1 cellular context compared by ENCODE assay signal in the genomic region with DNA sequence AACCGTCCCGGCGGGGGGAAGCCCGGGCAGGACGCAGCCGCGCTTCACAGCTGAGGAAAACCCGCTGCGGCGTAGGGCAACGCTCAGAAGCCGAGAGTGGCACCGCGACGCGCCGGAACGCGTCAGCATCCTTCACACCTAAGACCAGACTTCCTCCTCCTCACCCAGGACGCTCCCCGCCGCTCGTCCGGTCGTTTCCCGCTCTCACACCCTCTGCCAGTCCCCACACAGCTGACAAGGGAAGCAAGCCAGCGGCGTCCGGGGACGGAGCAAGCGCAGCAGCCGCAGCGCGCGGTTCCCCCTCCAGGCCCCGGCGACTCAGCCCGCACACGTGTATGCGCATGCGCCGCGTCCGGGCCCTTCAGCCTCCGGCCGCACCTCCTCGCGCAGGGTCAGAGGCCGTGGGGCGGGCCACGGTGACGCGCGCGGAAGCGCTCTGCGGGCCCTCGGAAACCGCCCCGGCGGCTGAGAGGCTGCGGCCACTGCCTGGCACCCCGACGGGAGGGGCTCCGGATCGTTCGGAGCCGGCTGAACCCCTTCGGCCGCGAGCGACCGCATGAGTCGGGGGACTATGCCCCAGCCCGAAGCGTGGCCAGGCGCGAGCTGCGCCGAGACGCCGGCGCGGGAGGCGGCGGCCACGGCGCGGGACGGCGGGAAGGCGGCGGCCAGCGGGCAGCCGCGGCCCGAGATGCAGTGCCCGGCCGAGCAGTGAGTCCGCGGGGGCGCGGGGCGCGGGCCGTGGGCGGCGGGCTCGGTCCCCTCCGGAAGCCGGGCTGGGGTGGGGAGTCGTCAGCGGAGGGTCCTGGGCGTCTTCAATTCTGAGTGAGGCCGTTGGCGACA.
TF ChIP-seq lines count a peak whose summit lies in the region.

Gene OTULIN, plus strand, starts transcription at position 449 of the 840 bp plus-strand sequence. Its CDS starts 108 bp downstream, at position 557.

TF ChIP-seq in K562, 482 proteins besides CTCF, POLR2A, EP300 and RAD21 (continued from another document and continues in another):
- TF ChIP-seq TBL1XR1 (IDR thresholded peaks at IDR 0.05; ENCODE audit: low read length in 2 of 2) (peak in 1 of 2 experiments; percentile 54; a peak in 2 of 4 replicates), ZNF197 (CRISPR knock-in tag; IDR thresholded peaks at IDR 0.05; ENCODE audit: low read depth) (no peak; the same call in 1 of the 2 replicates), THAP7 (CRISPR knock-in tag; IDR thresholded peaks at IDR 0.05) (0 out of 2 replicates have a peak, but pooled peaks have one; percentile 70), MTA2 (IDR thresholded peaks at IDR 0.05; ENCODE audit: low read depth) (no peak), NCOA1 (IDR thresholded peaks at IDR 0.05; ENCODE audit: low read depth) (no peak), ZBTB1 (CRISPR knock-in tag; IDR thresholded peaks at IDR 0.05; ENCODE audit: borderline replicate concordance, low read depth) (peak; percentile 60; the same call in 1 of the 2 replicates), PHF8 (IDR thresholded peaks at IDR 0.05; ENCODE audit: borderline replicate concordance, low read length) (peak; percentile 94), HNRNPL (IDR thresholded peaks at IDR 0.05; ENCODE audit: low read depth, low read length) (peak; percentile 53; the same call in 1 of the 2 replicates), KLF16 (IDR thresholded peaks at IDR 0.05) (no peak), RUNX1 (IDR thresholded peaks at IDR 0.05; ENCODE audit: low read depth) (no peak), RBM14 (IDR thresholded peaks at IDR 0.05; ENCODE audit: borderline replicate concordance, insufficient read depth, low read depth, low read length) (no peak), NUFIP1 (IDR thresholded peaks at IDR 0.05; ENCODE audit: partially characterized antibody) (no peak), HOMEZ (CRISPR knock-in tag; IDR thresholded peaks at IDR 0.05) (no peak), ID3 (CRISPR knock-in tag; IDR thresholded peaks at IDR 0.05) (no peak), ID3 (tag; IDR thresholded peaks at IDR 0.05) (0 out of 2 replicates have a peak, but pooled peaks have one; percentile 19), ZNF253 (CRISPR knock-in tag; conservative IDR thresholded peaks at IDR 0.05) (no peak), ZSCAN32 (CRISPR knock-in tag; IDR thresholded peaks at IDR 0.05) (no peak), ZNF507 (tag; conservative IDR thresholded peaks at IDR 0.05) (no peak), XRCC3 (IDR thresholded peaks at IDR 0.05) (no peak), NCOA6 (IDR thresholded peaks at IDR 0.05) (0 out of 2 replicates have a peak, but pooled peaks have one; percentile 34), DDX20 (tag; IDR thresholded peaks at IDR 0.05; ENCODE audit: low read depth) (no peak), ZNF785 (CRISPR knock-in tag; IDR thresholded peaks at IDR 0.05) (no peak), MTA3 (IDR thresholded peaks at IDR 0.05; ENCODE audit: borderline replicate concordance) (peak; percentile 75; the same call in 1 of the 2 replicates), MITF (IDR thresholded peaks at IDR 0.05) (no peak; the same call in 1 of the 2 replicates), MAFK (IDR thresholded peaks at IDR 0.05; ENCODE audit: low read length) (no peak), ETV6 (IDR thresholded peaks at IDR 0.05; ENCODE audit: borderline replicate concordance in 1 of 2, low read depth in 2 of 2, low read length in 1 of 2) (no peak), ETV6 (CRISPR knock-in tag; IDR thresholded peaks at IDR 0.05; ENCODE audit: borderline replicate concordance) (no peak), FOXO4 (CRISPR knock-in tag; IDR thresholded peaks at IDR 0.05) (no peak), LARP7 (IDR thresholded peaks at IDR 0.05) (peak; percentile 66; the same call in 1 of the 2 replicates), BMI1 (IDR thresholded peaks at IDR 0.05; ENCODE audit: low read length) (no peak), SIN3A (IDR thresholded peaks at IDR 0.05; ENCODE audit: borderline replicate concordance in 2 of 2, control insufficient read depth in 1 of 2, low read depth in 2 of 2, low read length in 2 of 2) (peak; percentile 54 to 70; a peak in 1 of 4 replicates), ZNF165 (CRISPR knock-in tag; IDR thresholded peaks at IDR 0.05; ENCODE audit: borderline replicate concordance) (no peak), NR2F6 (CRISPR knock-in tag; IDR thresholded peaks at IDR 0.05) (peak; percentile 82; the same call in 1 of the 2 replicates), DPF2 (IDR thresholded peaks at IDR 0.05) (no peak), RBBP5 (IDR thresholded peaks at IDR 0.05; ENCODE audit: borderline replicate concordance, insufficient read depth, low read length, poor library complexity, severe bottlenecking) (peak; percentile 98), NRF1 (conservative IDR thresholded peaks at IDR 0.05 in 1 of 2, IDR thresholded peaks at IDR 0.05 in 1 of 2) (peak; percentile 98), MIER1 (IDR thresholded peaks at IDR 0.05; ENCODE audit: low read depth) (no peak), CEBPG (CRISPR knock-in tag; IDR thresholded peaks at IDR 0.05) (0 out of 2 replicates have a peak, but pooled peaks have one; percentile 0), CEBPG (tag; conservative IDR thresholded peaks at IDR 0.05 in 1 of 2, IDR thresholded peaks at IDR 0.05 in 1 of 2) (no peak), SRSF1 (IDR thresholded peaks at IDR 0.05; ENCODE audit: low read depth, low read length) (no peak), CBX5 (IDR thresholded peaks at IDR 0.05; ENCODE audit: borderline replicate concordance, low read depth) (no peak), NCOA4 (IDR thresholded peaks at IDR 0.05; ENCODE audit: partially characterized antibody) (no peak), ZFX (CRISPR knock-in tag; IDR thresholded peaks at IDR 0.05) (peak; percentile 87), PHB (CRISPR knock-in tag; IDR thresholded peaks at IDR 0.05) (0 out of 2 replicates have a peak, but pooled peaks have one; percentile 69), ZNF79 (CRISPR knock-in tag; IDR thresholded peaks at IDR 0.05; ENCODE audit: low read depth) (no peak), CCAR2 (IDR thresholded peaks at IDR 0.05; ENCODE audit: low read depth, low read length) (no peak), ZEB2 (IDR thresholded peaks at IDR 0.05) (no peak), DEAF1 (CRISPR knock-in tag; IDR thresholded peaks at IDR 0.05) (no peak), HMG20A (CRISPR knock-in tag; conservative IDR thresholded peaks at IDR 0.05) (no peak)
- TF ChIP-seq, protein P1, sequence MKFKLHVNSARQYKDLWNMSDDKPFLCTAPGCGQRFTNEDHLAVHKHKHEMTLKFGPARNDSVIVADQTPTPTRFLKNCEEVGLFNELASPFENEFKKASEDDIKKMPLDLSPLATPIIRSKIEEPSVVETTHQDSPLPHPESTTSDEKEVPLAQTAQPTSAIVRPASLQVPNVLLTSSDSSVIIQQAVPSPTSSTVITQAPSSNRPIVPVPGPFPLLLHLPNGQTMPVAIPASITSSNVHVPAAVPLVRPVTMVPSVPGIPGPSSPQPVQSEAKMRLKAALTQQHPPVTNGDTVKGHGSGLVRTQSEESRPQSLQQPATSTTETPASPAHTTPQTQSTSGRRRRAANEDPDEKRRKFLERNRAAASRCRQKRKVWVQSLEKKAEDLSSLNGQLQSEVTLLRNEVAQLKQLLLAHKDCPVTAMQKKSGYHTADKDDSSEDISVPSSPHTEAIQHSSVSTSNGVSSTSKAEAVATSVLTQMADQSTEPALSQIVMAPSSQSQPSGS (CRISPR knock-in tag; IDR thresholded peaks at IDR 0.05): no peak
- TF ChIP-seq, protein P2, sequence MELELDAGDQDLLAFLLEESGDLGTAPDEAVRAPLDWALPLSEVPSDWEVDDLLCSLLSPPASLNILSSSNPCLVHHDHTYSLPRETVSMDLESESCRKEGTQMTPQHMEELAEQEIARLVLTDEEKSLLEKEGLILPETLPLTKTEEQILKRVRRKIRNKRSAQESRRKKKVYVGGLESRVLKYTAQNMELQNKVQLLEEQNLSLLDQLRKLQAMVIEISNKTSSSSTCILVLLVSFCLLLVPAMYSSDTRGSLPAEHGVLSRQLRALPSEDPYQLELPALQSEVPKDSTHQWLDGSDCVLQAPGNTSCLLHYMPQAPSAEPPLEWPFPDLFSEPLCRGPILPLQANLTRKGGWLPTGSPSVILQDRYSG (tag; conservative IDR thresholded peaks at IDR 0.05; ENCODE audit: low read depth): 0 out of 2 replicates have a peak, but pooled peaks have one; percentile 31
- TF ChIP-seq, protein P3, sequence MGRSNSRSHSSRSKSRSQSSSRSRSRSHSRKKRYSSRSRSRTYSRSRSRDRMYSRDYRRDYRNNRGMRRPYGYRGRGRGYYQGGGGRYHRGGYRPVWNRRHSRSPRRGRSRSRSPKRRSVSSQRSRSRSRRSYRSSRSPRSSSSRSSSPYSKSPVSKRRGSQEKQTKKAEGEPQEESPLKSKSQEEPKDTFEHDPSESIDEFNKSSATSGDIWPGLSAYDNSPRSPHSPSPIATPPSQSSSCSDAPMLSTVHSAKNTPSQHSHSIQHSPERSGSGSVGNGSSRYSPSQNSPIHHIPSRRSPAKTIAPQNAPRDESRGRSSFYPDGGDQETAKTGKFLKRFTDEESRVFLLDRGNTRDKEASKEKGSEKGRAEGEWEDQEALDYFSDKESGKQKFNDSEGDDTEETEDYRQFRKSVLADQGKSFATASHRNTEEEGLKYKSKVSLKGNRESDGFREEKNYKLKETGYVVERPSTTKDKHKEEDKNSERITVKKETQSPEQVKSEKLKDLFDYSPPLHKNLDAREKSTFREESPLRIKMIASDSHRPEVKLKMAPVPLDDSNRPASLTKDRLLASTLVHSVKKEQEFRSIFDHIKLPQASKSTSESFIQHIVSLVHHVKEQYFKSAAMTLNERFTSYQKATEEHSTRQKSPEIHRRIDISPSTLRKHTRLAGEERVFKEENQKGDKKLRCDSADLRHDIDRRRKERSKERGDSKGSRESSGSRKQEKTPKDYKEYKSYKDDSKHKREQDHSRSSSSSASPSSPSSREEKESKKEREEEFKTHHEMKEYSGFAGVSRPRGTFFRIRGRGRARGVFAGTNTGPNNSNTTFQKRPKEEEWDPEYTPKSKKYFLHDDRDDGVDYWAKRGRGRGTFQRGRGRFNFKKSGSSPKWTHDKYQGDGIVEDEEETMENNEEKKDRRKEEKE (IDR thresholded peaks at IDR 0.05; ENCODE audit: borderline replicate concordance in 1 of 2, control insufficient read depth in 1 of 2, low read depth in 2 of 2, low read length in 1 of 2): no peak
- TF ChIP-seq, protein P4, sequence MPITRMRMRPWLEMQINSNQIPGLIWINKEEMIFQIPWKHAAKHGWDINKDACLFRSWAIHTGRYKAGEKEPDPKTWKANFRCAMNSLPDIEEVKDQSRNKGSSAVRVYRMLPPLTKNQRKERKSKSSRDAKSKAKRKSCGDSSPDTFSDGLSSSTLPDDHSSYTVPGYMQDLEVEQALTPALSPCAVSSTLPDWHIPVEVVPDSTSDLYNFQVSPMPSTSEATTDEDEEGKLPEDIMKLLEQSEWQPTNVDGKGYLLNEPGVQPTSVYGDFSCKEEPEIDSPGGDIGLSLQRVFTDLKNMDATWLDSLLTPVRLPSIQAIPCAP (CRISPR knock-in tag; IDR thresholded peaks at IDR 0.05; ENCODE audit: borderline replicate concordance): no peak; the same call in 1 of the 2 replicates
